Comparison of ENCODE assay signal across 8 cellular contexts in the genomic region with DNA sequence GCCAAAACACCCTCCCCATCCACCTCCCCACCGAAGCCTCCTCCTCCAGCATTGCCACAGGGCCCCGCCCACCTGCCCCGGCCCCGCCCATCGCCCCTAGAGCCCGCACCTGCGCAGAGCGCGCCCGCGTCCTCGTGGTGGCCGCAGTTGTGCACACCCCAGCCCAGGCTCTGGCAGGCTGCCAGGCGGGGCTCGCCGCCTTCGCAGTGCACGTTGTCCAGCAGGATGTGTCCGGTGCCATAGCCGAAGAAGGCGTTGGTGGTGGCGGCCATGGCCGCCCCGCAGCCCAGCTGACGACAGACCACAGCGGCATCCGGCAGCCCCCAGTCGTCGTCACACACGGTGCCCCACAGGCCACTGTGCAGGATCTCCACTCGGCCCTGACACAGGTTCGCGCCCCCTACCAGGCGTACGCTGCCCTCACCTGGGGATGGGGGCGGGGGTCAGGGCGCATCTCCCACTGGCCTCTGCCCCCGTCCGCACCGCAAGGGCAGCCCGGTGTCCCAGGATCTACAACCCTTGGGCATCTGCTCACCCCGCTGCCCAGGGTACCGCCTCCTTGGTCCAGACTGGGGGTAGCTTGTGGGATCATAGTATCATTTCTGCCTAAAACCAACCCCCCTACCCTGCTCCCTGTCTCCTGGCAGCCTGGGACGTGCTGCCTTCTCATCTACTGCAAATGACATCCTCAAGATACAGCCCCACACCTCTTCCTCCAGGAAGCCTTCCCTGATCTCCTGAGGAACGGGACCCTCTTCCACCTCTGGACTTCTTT. TPM values are rescaled to one million over a fixed set of nuclear protein-coding genes. Genes with fewer than 3 reads are reported as not detected.
DNase-seq lines count a peak whose midpoint lies in the region; ATAC-seq and TF ChIP-seq lines count a peak whose summit lies in the region.

No MANE protein-coding gene starts in this region.

- peak overlapping the region; percentile 79 to 90 (median 84) for H3K4me3 Mint-ChIP-seq in CD4-positive, alpha-beta memory T cell

- POLR2A ChIA-PET in CD4-positive, alpha-beta memory T cell (lab: Charles Lee; ENCODE audit: partially characterized antibody): interaction anchor here (1.0 to 1.9 kb wide), 2 partner anchors 39 to 79 kb away, joined by 3 to 8 read pairs; a partner anchor contains a TSS

- H3K9me3 ChIP-seq in CD4-positive, alpha-beta memory T cell (ENCODE audit: control insufficient read depth in 1 of 2, low read length in 2 of 2): no peaks in the 10 kb centered on the region
- no peaks in the 10 kb centered on the region for H3K9me3 ChIP-seq in RWPE2 (ENCODE audit: severe bottlenecking)
- no peaks in the 10 kb centered on the region for H3K9me3 ChIP-seq in upper lobe of left lung

- H3K27ac ChIP-seq in CD4-positive, alpha-beta memory T cell (ENCODE audit: low read depth, low read length): no peak overlapping the region
- H3K27ac ChIP-seq in RWPE2 (ENCODE audit: poor library complexity, severe bottlenecking) (peak overlapping the region; percentile 38), upper lobe of left lung (peak overlapping the region in 1 of 4 donors; percentile 2)

- H3K9me3 Mint-ChIP-seq in CD4-positive, alpha-beta memory T cell: no peaks in the 10 kb centered on the region

- peak in 1 of 4 donors; percentile 37 for TF ChIP-seq POLR2A in upper lobe of left lung (IDR thresholded peaks at IDR 0.05)

- intact Hi-C loops in CD4-positive, alpha-beta memory T cell (cut with micrococcal nuclease): loop anchor here (1.0 kb wide), 1 partner anchor 38 kb away; no protein-coding TSS in a partner anchor
- intact Hi-C loops in posterior vena cava (cut with DNase I): no loop called here

- ATAC-seq in HG02798 (IDR thresholded peaks at IDR 0.05; ENCODE audit: poor library complexity, unreplicated experiment) (peak; percentile 23), RWPE2 (ENCODE audit: low read depth) (peak; percentile 56), upper lobe of left lung (ENCODE audit: low FRiP score in 2 of 2) (peak; percentile 67 to 78), HG02938 (IDR thresholded peaks at IDR 0.05; ENCODE audit: unreplicated experiment) (no peak)

- no peaks in the 10 kb centered on the region for H3K36me3 Mint-ChIP-seq in CD4-positive, alpha-beta memory T cell

- CTCF ChIA-PET in CD4-positive, alpha-beta memory T cell (lab: Charles Lee; ENCODE audit: partially characterized antibody): interaction anchor here (0.7 to 0.9 kb wide), 2 partner anchors 10 to 30 kb away, joined by 3 read pairs; no protein-coding TSS in a partner anchor

- H3K4me3 ChIP-seq in CD4-positive, alpha-beta memory T cell (ENCODE audit: low read length in 2 of 2): peak overlapping the region in 1 of 2 donors; percentile 64
- peak overlapping the region; percentile 38 for H3K4me3 ChIP-seq in RWPE2 (ENCODE audit: severe bottlenecking)
- H3K4me3 ChIP-seq in upper lobe of left lung: peak overlapping the region; percentile 38 to 56 (median 44)

- H3K27me3 ChIP-seq in CD4-positive, alpha-beta memory T cell (ENCODE audit: insufficient read depth, low read length): no peaks in the 10 kb centered on the region
- H3K27me3 ChIP-seq in RWPE2 (ENCODE audit: insufficient read depth, poor library complexity, severe bottlenecking): no peaks in the 10 kb centered on the region
- no peaks in the 10 kb centered on the region for H3K27me3 ChIP-seq in upper lobe of left lung

- no peaks in the 10 kb centered on the region for H3K36me3 ChIP-seq in CD4-positive, alpha-beta memory T cell (ENCODE audit: insufficient read depth, low read length)
- H3K36me3 ChIP-seq in RWPE2 (ENCODE audit: low read depth) (no peaks in the 10 kb centered on the region), upper lobe of left lung (no peaks in the 10 kb centered on the region)

- 44 to 76% methylated on average over 5 to 29 of the region's 45 CpGs for WGBS in upper lobe of left lung, 2 donors

- H3K4me1 Mint-ChIP-seq in CD4-positive, alpha-beta memory T cell: peaks cover 9 to 27% (median 19%) of the 10 kb centered on the region in 4 donors

- no peaks in the 10 kb centered on the region for H3K27me3 Mint-ChIP-seq in CD4-positive, alpha-beta memory T cell

- peak; percentile 67 to 76 (median 71) for DNase-seq in CD4-positive, alpha-beta memory T cell
- DNase-seq in RWPE2 (ENCODE audit: low spot score) (peak; percentile 81), activated gamma-delta T cell (lab: John Stamatoyannopoulos, UW) (peak; percentile 63), germinal center (ENCODE audit: low spot score) (peak; percentile 88), posterior vena cava (ENCODE audit: low spot score) (peak; percentile 93), upper lobe of left lung (peak; percentile 80 to 97)

- TF ChIP-seq EP300 in upper lobe of left lung (IDR thresholded peaks at IDR 0.05): no peak

- H3K4me1 ChIP-seq in CD4-positive, alpha-beta memory T cell (ENCODE audit: insufficient read depth, low read length): peaks cover 25% of the 10 kb centered on the region
- H3K4me1 ChIP-seq in RWPE2 (ENCODE audit: insufficient read depth, poor library complexity, severe bottlenecking) (peaks cover 3% of the 10 kb centered on the region), upper lobe of left lung (peaks cover 15 to 32% (median 23%) of the 10 kb centered on the region in 4 donors)

- H3K27ac Mint-ChIP-seq in CD4-positive, alpha-beta memory T cell: peak overlapping the region; percentile 31 to 87 (median 61)

- TF ChIP-seq CTCF in RWPE2 (IDR thresholded peaks at IDR 0.05; ENCODE audit: poor library complexity, severe bottlenecking) (no peak), upper lobe of left lung (IDR thresholded peaks at IDR 0.05) (no peak)

RNA-seq across cellular contexts. Expression of a gene that starts 11.9 kb away (rescaled TPM):
- total RNA-seq in CD4-positive, alpha-beta memory T cell: not detected
- polyA plus RNA-seq in CD4-positive, alpha-beta memory T cell: under 1 TPM in 1 of 2 donors, not detected in 1; 0.31 TPM
- total RNA-seq in posterior vena cava (under 1 TPM; 0.32 to 0.38 TPM), upper lobe of left lung (1 to 10 TPM in 5 of 6 donors, not detected in 1; 1.7 to 2.1 (median 1.9) TPM)

RNA-seq across cellular contexts. Expression of a gene that starts 27.2 kb away (rescaled TPM):
- total RNA-seq in CD4-positive, alpha-beta memory T cell: 1 to 10 TPM; 2.8 to 6.1 TPM
- 1 to 10 TPM; 1.9 to 4.1 TPM for polyA plus RNA-seq in CD4-positive, alpha-beta memory T cell
- 10 to 100 TPM in 1 of 2 donors, under 1 TPM in 1; 0.43 to 21.5 TPM for total RNA-seq in posterior vena cava
- total RNA-seq in upper lobe of left lung: 10 to 100 TPM in 1 of 6 donors, 1 to 10 TPM in 1, under 1 TPM in 3, not detected in 1; 0.61 to 11.8 (median 0.78) TPM

RNA-seq across cellular contexts. Expression of a gene that starts 38.8 kb away (rescaled TPM):
- 10 to 100 TPM; 51.6 to 54.3 TPM for total RNA-seq in CD4-positive, alpha-beta memory T cell
- 1 to 10 TPM in 1 of 2 donors, under 1 TPM in 1; 0.94 to 2.4 TPM for polyA plus RNA-seq in CD4-positive, alpha-beta memory T cell
- 100 to 1,000 TPM; 114 to 134 TPM for total RNA-seq in posterior vena cava
- 100 to 1,000 TPM in 1 of 6 donors, 10 to 100 TPM in 5; 51.3 to 114 (median 73.4) TPM for total RNA-seq in upper lobe of left lung
